Comparison of ENCODE assay signal across 10 cellular contexts in genomic region chr6:143529095-143529494, GRCh38. TPM values are rescaled to one million over a fixed set of nuclear protein-coding genes. Genes with fewer than 3 reads are reported as not detected.
DNase-seq lines count a peak whose midpoint lies in the region; TF ChIP-seq lines count a peak whose summit lies in the region.
"Had no signal": no experiment of that assay in that cellular context is flagged by ENCODE, and none has a peak within 500 bp of the region (broad histone marks: within the 10 kb centered on the region; RNA-seq: fewer than 3 reads in every experiment).

No MANE protein-coding gene starts in this region.

- H3K4me3 Mint-ChIP-seq in CD4-positive, alpha-beta memory T cell: peak overlapping the region in 1 of 8 donors; percentile 56

- intact Hi-C loops in CD4-positive, alpha-beta memory T cell (cut with micrococcal nuclease): no loop called here
- intact Hi-C loops in left ventricle myocardium inferior (cut with micrococcal nuclease): no loop called here

- H3K9me3 Mint-ChIP-seq in CD4-positive, alpha-beta memory T cell: no peaks in the 10 kb centered on the region

- H3K27me3 ChIP-seq in CD4-positive, alpha-beta memory T cell (ENCODE audit: insufficient read depth, low read length): no peaks in the 10 kb centered on the region
- H3K27me3 ChIP-seq in GM23248 (replicated peaks; ENCODE audit: insufficient read depth) (no peaks in the 10 kb centered on the region; the same call in 1 of the 2 replicates), left ventricle myocardium inferior (ENCODE audit: low read depth) (no peaks in the 10 kb centered on the region), tibial nerve (no peaks in the 10 kb centered on the region)

- no peaks in the 10 kb centered on the region for H3F3A ChIP-seq in GM23248 (ENCODE audit: insufficient read depth)

- 31% methylated on average over 2 of the region's 2 CpGs for WGBS in GM23248 (ENCODE audit: low coverage in 1 of 2, low lambda C conversion rate in 2 of 2, missing lambda C conversion rate in 2 of 2), 2 experiments
- 39 to 46% methylated on average over 2 of the region's 2 CpGs for WGBS in tibial nerve, 2 donors

- H3K27ac Mint-ChIP-seq in CD4-positive, alpha-beta memory T cell: peak overlapping the region; percentile 51 to 97 (median 91)

- H3K4me1 Mint-ChIP-seq in CD4-positive, alpha-beta memory T cell: peaks cover 11 to 15% (median 13%) of the 10 kb centered on the region in 4 donors

- no peak for TF ChIP-seq EP300 in tibial nerve (IDR thresholded peaks at IDR 0.05)

- peaks cover 26% of the 10 kb centered on the region for H3K4me1 ChIP-seq in CD4-positive, alpha-beta memory T cell (ENCODE audit: insufficient read depth, low read length)
- H3K4me1 ChIP-seq in GM23248 (ENCODE audit: insufficient read depth) (no peaks in the 10 kb centered on the region), left ventricle myocardium inferior (no peaks in the 10 kb centered on the region), tibial nerve (peaks cover 0 to 15% (median 1%) of the 10 kb centered on the region in 4 donors)

- H3K9me3 ChIP-seq in CD4-positive, alpha-beta memory T cell (ENCODE audit: control insufficient read depth in 1 of 2, low read length in 2 of 2): no peaks in the 10 kb centered on the region
- H3K9me3 ChIP-seq in GM23248 (ENCODE audit: low read depth): no peaks in the 10 kb centered on the region
- no peaks in the 10 kb centered on the region for H3K9me3 ChIP-seq in left ventricle myocardium inferior (replicated peaks)
- H3K9me3 ChIP-seq in tibial nerve: no peaks in the 10 kb centered on the region

- no peak for DNase-seq in CD4-positive, alpha-beta memory T cell
- DNase-seq in GM23248 (peak; percentile 27), SK-N-DZ (ENCODE audit: low spot score) (peak; percentile 68), iPS-NIHi7 (ENCODE audit: extremely low spot score) (peak; percentile 36), Ammon's horn (ENCODE audit: low spot score) (no peak), left ventricle myocardium inferior (no peak), tibial nerve (ENCODE audit: low spot score in 2 of 2) (no peak)
- DNase-seq: activated naive CD4-positive, alpha-beta T cell; immature natural killer cell; NCI-H2081 treated with DMSO at 0.1 percent for 48 hours had no signal

- no peak overlapping the region for H2AFZ ChIP-seq in GM23248

- no peaks in the 10 kb centered on the region for H3K27me3 Mint-ChIP-seq in CD4-positive, alpha-beta memory T cell

- H3K27ac ChIP-seq in CD4-positive, alpha-beta memory T cell (ENCODE audit: low read depth, low read length): peak overlapping the region; percentile 55
- H3K27ac ChIP-seq in GM23248: no peak overlapping the region
- no peak overlapping the region for H3K27ac ChIP-seq in left ventricle myocardium inferior (replicated peaks)
- H3K27ac ChIP-seq in tibial nerve: no peak overlapping the region

- no peaks in the 10 kb centered on the region for H3K9me2 ChIP-seq in GM23248 (ENCODE audit: insufficient read depth)

- H3K4me2 ChIP-seq in GM23248 (ENCODE audit: unreplicated experiment): no peak overlapping the region

- CTCF ChIA-PET in CD4-positive, alpha-beta memory T cell (lab: Charles Lee; ENCODE audit: partially characterized antibody): interaction anchor here (0.5 to 2.7 kb wide), 10 partner anchors 9 to 583 kb away, joined by 3 to 9 read pairs (median 5); partner anchors contain the start of gene FUCA2

- TF ChIP-seq CTCF in left ventricle myocardium inferior (IDR thresholded peaks at IDR 0.05; ENCODE audit: borderline replicate concordance): no peak
- no peak for TF ChIP-seq CTCF in tibial nerve (IDR thresholded peaks at IDR 0.05)

- POLR2A ChIA-PET in CD4-positive, alpha-beta memory T cell (lab: Charles Lee; ENCODE audit: partially characterized antibody): interaction anchor here (0.7 to 1.9 kb wide), 7 partner anchors 9 to 945 kb away, joined by 3 to 13 read pairs (median 4); partner anchors contain the start of gene FUCA2

- H3K79me2 ChIP-seq in GM23248 (ENCODE audit: insufficient read depth): no peaks in the 10 kb centered on the region

- no peaks in the 10 kb centered on the region for H3K36me3 ChIP-seq in CD4-positive, alpha-beta memory T cell (ENCODE audit: insufficient read depth, low read length)
- H3K36me3 ChIP-seq in GM23248 (ENCODE audit: low read depth) (no peaks in the 10 kb centered on the region), left ventricle myocardium inferior (no peaks in the 10 kb centered on the region), tibial nerve (no peaks in the 10 kb centered on the region)

- H3K36me3 Mint-ChIP-seq in CD4-positive, alpha-beta memory T cell: no peaks in the 10 kb centered on the region
- H3K36me3 Mint-ChIP-seq: immature natural killer cell had no signal

- in situ Hi-C loops in GM23248 (cut with MboI): no loop called here

- no peak overlapping the region for H3K4me3 ChIP-seq in CD4-positive, alpha-beta memory T cell (ENCODE audit: low read length in 2 of 2)
- no peak overlapping the region for H3K4me3 ChIP-seq in GM23248
- no peak overlapping the region for H3K4me3 ChIP-seq in left ventricle myocardium inferior
- H3K4me3 ChIP-seq in tibial nerve: no peak overlapping the region

- no peak overlapping the region for H3K9ac ChIP-seq in GM23248

- no peak for TF ChIP-seq POLR2A in tibial nerve (IDR thresholded peaks at IDR 0.05)

- no peaks in the 10 kb centered on the region for H4K20me1 ChIP-seq in GM23248 (ENCODE audit: insufficient read depth)

RNA-seq across cellular contexts. Expression of gene FUCA2, which starts 17.6 kb away (rescaled TPM):
- total RNA-seq in CD4-positive, alpha-beta memory T cell: 10 to 100 TPM; 10.6 to 11.4 TPM
- 10 to 100 TPM; 12.2 to 26.3 TPM for polyA plus RNA-seq in CD4-positive, alpha-beta memory T cell
- 57.2 and 63.0 TPM in 2 replicates for total RNA-seq in GM23248 (2014; rRNA removed; shearing (Covaris generic))
- 108 and 111 TPM in 2 replicates for polyA plus RNA-seq in GM23248 (2016; fragmentation: Nextera tagmentation; extraction: Ambion mirVana)
- polyA plus RNA-seq in SK-N-DZ (2014; cell fraction: cytosol; rRNA removed): 0.07 TPM in 1 of 2 replicates, not detected in the other
- not detected in 2 replicates for polyA plus RNA-seq in SK-N-DZ (2014; cell fraction: nucleus; rRNA removed)
- total RNA-seq in left ventricle myocardium inferior (44.5 TPM), tibial nerve (10 to 100 TPM; 24.9 to 49.6 (median 33.6) TPM)

Comparison
In these comparisons a context has a peak if more than half of its experiments do, and no peak if none do; other contexts are left out.
1. DNase-seq: peak in GM23248 (single experiment), SK-N-DZ (single experiment) and iPS-NIHi7 (single experiment); none in CD4-positive, alpha-beta memory T cell (0 of 5), Ammon's horn (single experiment), left ventricle myocardium inferior (single experiment) and tibial nerve (0 of 2).